21 cellular contexts compared by ENCODE assay signal in genomic region chr10:106147050-106147449, GRCh38.
"Had no signal": no experiment of that assay in that cellular context is flagged by ENCODE, and none has a peak within 500 bp of the region (broad histone marks: within the 10 kb centered on the region; RNA-seq: fewer than 3 reads in every experiment).

No MANE protein-coding gene starts in this region.

- H3K27me3 Mint-ChIP-seq: activated B cell treated with CpG ODN at 0.5 μM for 24 hours; activated CD4-positive, alpha-beta memory T cell treated with anti-CD3 and anti-CD28 coated beads, Interleukin-2, amount 10 ng/mL, durations not matched to agents 7 days and 5 days; activated naive CD8-positive, alpha-beta T cell treated with anti-CD3 and anti-CD28 coated beads, Interleukin-2, amount 10 ng/mL, durations not matched to agents 7 days and 5 days; activated T-helper 17 cell treated with anti-CD3 and anti-CD28 coated beads, Interleukin-2, amount 50 U/mL, for 72 hours; stimulated activated naive CD8-positive, alpha-beta T cell treated with anti-CD3 and anti-CD28 coated beads, Interleukin-15, amount 100 ng/mL, for 72 hours had no signal

- H3K4me3 ChIP-seq: colonic mucosa, left lung, ovary, right lobe of liver, smooth muscle cell, suprapubic skin, transverse colon had no signal

- H3K9me3 Mint-ChIP-seq: activated naive CD8-positive, alpha-beta T cell treated with anti-CD3 and anti-CD28 coated beads, Interleukin-2, amount 10 ng/mL, durations not matched to agents 7 days and 5 days had no signal

- DNase-seq: activated B cell treated with CpG ODN at 0.5 μM for 24 hours; activated CD4-positive, alpha-beta memory T cell treated with anti-CD3 and anti-CD28 coated beads, Interleukin-2, amount 10 ng/mL, durations not matched to agents 7 days and 5 days; activated CD4-positive, alpha-beta T cell treated with anti-CD3 and anti-CD28 coated beads for 48 hours; activated naive CD4-positive, alpha-beta T cell; activated naive CD8-positive, alpha-beta T cell treated with anti-CD3 and anti-CD28 coated beads, Interleukin-2, amount 10 ng/mL, durations not matched to agents 7 days and 5 days; activated T-cell treated with anti-CD3 and anti-CD28 coated beads, Interleukin-2, amount 50 U/mL, for 1 hour; anterior cingulate cortex; brain microvascular endothelial cell; central memory CD4-positive, alpha-beta T cell; colonic mucosa; erythroblast; foreskin melanocyte; left lung; ovary; right lobe of liver; stimulated activated CD4-positive, alpha-beta T cell treated with anti-CD3 and anti-CD28 coated beads, Interleukin-4, amount 100 ng/mL, for 1 hour; stimulated activated naive CD8-positive, alpha-beta T cell treated with anti-CD3 and anti-CD28 coated beads, Interleukin-15, amount 100 ng/mL, for 72 hours; transverse colon had no signal

- H3K4me1 Mint-ChIP-seq: activated B cell treated with CpG ODN at 0.5 μM for 24 hours; activated CD4-positive, alpha-beta memory T cell treated with anti-CD3 and anti-CD28 coated beads, Interleukin-2, amount 10 ng/mL, durations not matched to agents 7 days and 5 days; activated naive CD8-positive, alpha-beta T cell treated with anti-CD3 and anti-CD28 coated beads, Interleukin-2, amount 10 ng/mL, durations not matched to agents 7 days and 5 days; activated T-helper 17 cell treated with anti-CD3 and anti-CD28 coated beads, Interleukin-2, amount 50 U/mL, for 72 hours; stimulated activated naive CD8-positive, alpha-beta T cell treated with anti-CD3 and anti-CD28 coated beads, Interleukin-15, amount 100 ng/mL, for 72 hours had no signal

- ATAC-seq: activated T-helper 17 cell treated with anti-CD3 and anti-CD28 coated beads, Interleukin-2, amount 50 U/mL, for 72 hours; left lung; right lobe of liver; stimulated activated naive CD8-positive, alpha-beta T cell treated with anti-CD3 and anti-CD28 coated beads, Interleukin-15, amount 100 ng/mL, for 72 hours had no signal

- H3K36me3 Mint-ChIP-seq: activated naive CD8-positive, alpha-beta T cell treated with anti-CD3 and anti-CD28 coated beads, Interleukin-2, amount 10 ng/mL, durations not matched to agents 7 days and 5 days had no signal

- H3K4me3 Mint-ChIP-seq: activated B cell treated with CpG ODN at 0.5 μM for 24 hours; activated CD4-positive, alpha-beta memory T cell treated with anti-CD3 and anti-CD28 coated beads, Interleukin-2, amount 10 ng/mL, durations not matched to agents 7 days and 5 days; activated naive CD8-positive, alpha-beta T cell treated with anti-CD3 and anti-CD28 coated beads, Interleukin-2, amount 10 ng/mL, durations not matched to agents 7 days and 5 days; activated T-helper 17 cell treated with anti-CD3 and anti-CD28 coated beads, Interleukin-2, amount 50 U/mL, for 72 hours; stimulated activated naive CD8-positive, alpha-beta T cell treated with anti-CD3 and anti-CD28 coated beads, Interleukin-15, amount 100 ng/mL, for 72 hours had no signal

- H3K27ac Mint-ChIP-seq: activated B cell treated with CpG ODN at 0.5 μM for 24 hours; activated CD4-positive, alpha-beta memory T cell treated with anti-CD3 and anti-CD28 coated beads, Interleukin-2, amount 10 ng/mL, durations not matched to agents 7 days and 5 days; activated naive CD8-positive, alpha-beta T cell treated with anti-CD3 and anti-CD28 coated beads, Interleukin-2, amount 10 ng/mL, durations not matched to agents 7 days and 5 days; activated T-helper 17 cell treated with anti-CD3 and anti-CD28 coated beads, Interleukin-2, amount 50 U/mL, for 72 hours; stimulated activated naive CD8-positive, alpha-beta T cell treated with anti-CD3 and anti-CD28 coated beads, Interleukin-15, amount 100 ng/mL, for 72 hours had no signal
